1 cellular context compared by ENCODE assay signal in the genomic region with DNA sequence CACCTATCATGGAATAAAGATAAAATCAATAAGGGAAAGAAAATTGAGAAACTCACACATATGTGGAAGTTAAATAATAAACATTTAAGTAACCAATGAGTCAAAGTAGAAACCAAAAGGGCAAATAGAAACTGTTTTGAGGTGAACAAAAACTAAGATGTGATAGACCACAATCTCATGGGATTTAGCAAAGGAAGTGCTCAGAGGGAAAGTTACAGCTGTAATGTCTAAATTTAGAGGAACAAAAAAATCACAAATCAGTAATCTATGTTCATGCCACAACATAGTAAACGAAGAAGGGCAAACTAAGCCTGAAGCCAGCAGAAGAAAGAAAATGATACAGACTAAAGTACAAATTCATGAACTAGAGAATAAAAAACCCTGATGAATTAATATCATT.
TF ChIP-seq lines count a peak whose summit lies in the region.

No MANE protein-coding gene starts in this region.

TF ChIP-seq in GM12878, 131 proteins besides CTCF, POLR2A, EP300 and RAD21 (continued from another document):
- TF ChIP-seq TBL1XR1 (IDR thresholded peaks at IDR 0.05; ENCODE audit: low read depth, low read length) (no peak; the same call in 1 of the 2 replicates), NRF1 (conservative IDR thresholded peaks at IDR 0.05; ENCODE audit: low read depth, low read length) (no peak), NBN (IDR thresholded peaks at IDR 0.05) (no peak), RB1 (IDR thresholded peaks at IDR 0.05; ENCODE audit: borderline replicate concordance) (no peak), WRNIP1 (IDR thresholded peaks at IDR 0.05; ENCODE audit: borderline replicate concordance, low read depth, low read length) (no peak), PML (IDR thresholded peaks at IDR 0.05; ENCODE audit: low read length) (no peak), MTA2 (IDR thresholded peaks at IDR 0.05; ENCODE audit: low read depth) (peak; percentile 76), ZNF207 (IDR thresholded peaks at IDR 0.05; ENCODE audit: borderline replicate concordance) (no peak), ETV6 (conservative IDR thresholded peaks at IDR 0.05 in 1 of 2, IDR thresholded peaks at IDR 0.05 in 1 of 2; ENCODE audit: borderline replicate concordance in 1 of 2, low read depth in 1 of 2) (no peak), MEF2B (IDR thresholded peaks at IDR 0.05; ENCODE audit: partially characterized antibody, poor library complexity, severe bottlenecking) (peak; percentile 95), JUNB (IDR thresholded peaks at IDR 0.05) (peak; percentile 80), STAT3 (IDR thresholded peaks at IDR 0.05; ENCODE audit: low read depth, low read length) (no peak), SMAD1 (IDR thresholded peaks at IDR 0.05; ENCODE audit: low read depth, partially characterized antibody) (no peak), GABPA (IDR thresholded peaks at IDR 0.05; ENCODE audit: low read depth) (0 out of 2 replicates have a peak, but pooled peaks have one; percentile 51), SMC3 (IDR thresholded peaks at IDR 0.05; ENCODE audit: borderline replicate concordance, low read length) (no peak), MYB (IDR thresholded peaks at IDR 0.05; ENCODE audit: borderline replicate concordance, low read depth, low read length) (no peak), EZH2 (IDR thresholded peaks at IDR 0.05; ENCODE audit: borderline replicate concordance, control insufficient read depth, low read depth, low read length) (no peak), KAT2A (conservative IDR thresholded peaks at IDR 0.05; ENCODE audit: control insufficient read depth, low read depth, low read length) (no peak), IRF4 (IDR thresholded peaks at IDR 0.05; ENCODE audit: low read depth, low read length) (0 out of 2 replicates have a peak, but pooled peaks have one; percentile 20)
- TF ChIP-seq, protein P1, sequence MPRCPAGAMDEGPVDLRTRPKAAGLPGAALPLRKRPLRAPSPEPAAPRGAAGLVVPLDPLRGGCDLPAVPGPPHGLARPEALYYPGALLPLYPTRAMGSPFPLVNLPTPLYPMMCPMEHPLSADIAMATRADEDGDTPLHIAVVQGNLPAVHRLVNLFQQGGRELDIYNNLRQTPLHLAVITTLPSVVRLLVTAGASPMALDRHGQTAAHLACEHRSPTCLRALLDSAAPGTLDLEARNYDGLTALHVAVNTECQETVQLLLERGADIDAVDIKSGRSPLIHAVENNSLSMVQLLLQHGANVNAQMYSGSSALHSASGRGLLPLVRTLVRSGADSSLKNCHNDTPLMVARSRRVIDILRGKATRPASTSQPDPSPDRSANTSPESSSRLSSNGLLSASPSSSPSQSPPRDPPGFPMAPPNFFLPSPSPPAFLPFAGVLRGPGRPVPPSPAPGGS (IDR thresholded peaks at IDR 0.05; ENCODE audit: borderline replicate concordance, insufficient read depth, low read depth, low read length, poor library complexity, severe bottlenecking) = no peak
- TF ChIP-seq, protein P2, sequence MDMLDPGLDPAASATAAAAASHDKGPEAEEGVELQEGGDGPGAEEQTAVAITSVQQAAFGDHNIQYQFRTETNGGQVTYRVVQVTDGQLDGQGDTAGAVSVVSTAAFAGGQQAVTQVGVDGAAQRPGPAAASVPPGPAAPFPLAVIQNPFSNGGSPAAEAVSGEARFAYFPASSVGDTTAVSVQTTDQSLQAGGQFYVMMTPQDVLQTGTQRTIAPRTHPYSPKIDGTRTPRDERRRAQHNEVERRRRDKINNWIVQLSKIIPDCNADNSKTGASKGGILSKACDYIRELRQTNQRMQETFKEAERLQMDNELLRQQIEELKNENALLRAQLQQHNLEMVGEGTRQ (IDR thresholded peaks at IDR 0.05; ENCODE audit: borderline replicate concordance, low read depth, low read length) = no peak
- TF ChIP-seq, protein P3, sequence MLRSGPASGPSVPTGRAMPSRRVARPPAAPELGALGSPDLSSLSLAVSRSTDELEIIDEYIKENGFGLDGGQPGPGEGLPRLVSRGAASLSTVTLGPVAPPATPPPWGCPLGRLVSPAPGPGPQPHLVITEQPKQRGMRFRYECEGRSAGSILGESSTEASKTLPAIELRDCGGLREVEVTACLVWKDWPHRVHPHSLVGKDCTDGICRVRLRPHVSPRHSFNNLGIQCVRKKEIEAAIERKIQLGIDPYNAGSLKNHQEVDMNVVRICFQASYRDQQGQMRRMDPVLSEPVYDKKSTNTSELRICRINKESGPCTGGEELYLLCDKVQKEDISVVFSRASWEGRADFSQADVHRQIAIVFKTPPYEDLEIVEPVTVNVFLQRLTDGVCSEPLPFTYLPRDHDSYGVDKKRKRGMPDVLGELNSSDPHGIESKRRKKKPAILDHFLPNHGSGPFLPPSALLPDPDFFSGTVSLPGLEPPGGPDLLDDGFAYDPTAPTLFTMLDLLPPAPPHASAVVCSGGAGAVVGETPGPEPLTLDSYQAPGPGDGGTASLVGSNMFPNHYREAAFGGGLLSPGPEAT (IDR thresholded peaks at IDR 0.05; ENCODE audit: low read depth) = peak; percentile 57; the same call in 1 of the 2 replicates
- TF ChIP-seq, protein P4, sequence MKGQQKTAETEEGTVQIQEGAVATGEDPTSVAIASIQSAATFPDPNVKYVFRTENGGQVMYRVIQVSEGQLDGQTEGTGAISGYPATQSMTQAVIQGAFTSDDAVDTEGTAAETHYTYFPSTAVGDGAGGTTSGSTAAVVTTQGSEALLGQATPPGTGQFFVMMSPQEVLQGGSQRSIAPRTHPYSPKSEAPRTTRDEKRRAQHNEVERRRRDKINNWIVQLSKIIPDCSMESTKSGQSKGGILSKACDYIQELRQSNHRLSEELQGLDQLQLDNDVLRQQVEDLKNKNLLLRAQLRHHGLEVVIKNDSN (IDR thresholded peaks at IDR 0.05; ENCODE audit: borderline replicate concordance, extremely low read length, insufficient read depth, low read depth, low read length) = no peak
- TF ChIP-seq, protein P5, sequence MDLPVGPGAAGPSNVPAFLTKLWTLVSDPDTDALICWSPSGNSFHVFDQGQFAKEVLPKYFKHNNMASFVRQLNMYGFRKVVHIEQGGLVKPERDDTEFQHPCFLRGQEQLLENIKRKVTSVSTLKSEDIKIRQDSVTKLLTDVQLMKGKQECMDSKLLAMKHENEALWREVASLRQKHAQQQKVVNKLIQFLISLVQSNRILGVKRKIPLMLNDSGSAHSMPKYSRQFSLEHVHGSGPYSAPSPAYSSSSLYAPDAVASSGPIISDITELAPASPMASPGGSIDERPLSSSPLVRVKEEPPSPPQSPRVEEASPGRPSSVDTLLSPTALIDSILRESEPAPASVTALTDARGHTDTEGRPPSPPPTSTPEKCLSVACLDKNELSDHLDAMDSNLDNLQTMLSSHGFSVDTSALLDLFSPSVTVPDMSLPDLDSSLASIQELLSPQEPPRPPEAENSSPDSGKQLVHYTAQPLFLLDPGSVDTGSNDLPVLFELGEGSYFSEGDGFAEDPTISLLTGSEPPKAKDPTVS (IDR thresholded peaks at IDR 0.05; ENCODE audit: low read depth, low read length) = no peak
- TF ChIP-seq, protein P6, sequence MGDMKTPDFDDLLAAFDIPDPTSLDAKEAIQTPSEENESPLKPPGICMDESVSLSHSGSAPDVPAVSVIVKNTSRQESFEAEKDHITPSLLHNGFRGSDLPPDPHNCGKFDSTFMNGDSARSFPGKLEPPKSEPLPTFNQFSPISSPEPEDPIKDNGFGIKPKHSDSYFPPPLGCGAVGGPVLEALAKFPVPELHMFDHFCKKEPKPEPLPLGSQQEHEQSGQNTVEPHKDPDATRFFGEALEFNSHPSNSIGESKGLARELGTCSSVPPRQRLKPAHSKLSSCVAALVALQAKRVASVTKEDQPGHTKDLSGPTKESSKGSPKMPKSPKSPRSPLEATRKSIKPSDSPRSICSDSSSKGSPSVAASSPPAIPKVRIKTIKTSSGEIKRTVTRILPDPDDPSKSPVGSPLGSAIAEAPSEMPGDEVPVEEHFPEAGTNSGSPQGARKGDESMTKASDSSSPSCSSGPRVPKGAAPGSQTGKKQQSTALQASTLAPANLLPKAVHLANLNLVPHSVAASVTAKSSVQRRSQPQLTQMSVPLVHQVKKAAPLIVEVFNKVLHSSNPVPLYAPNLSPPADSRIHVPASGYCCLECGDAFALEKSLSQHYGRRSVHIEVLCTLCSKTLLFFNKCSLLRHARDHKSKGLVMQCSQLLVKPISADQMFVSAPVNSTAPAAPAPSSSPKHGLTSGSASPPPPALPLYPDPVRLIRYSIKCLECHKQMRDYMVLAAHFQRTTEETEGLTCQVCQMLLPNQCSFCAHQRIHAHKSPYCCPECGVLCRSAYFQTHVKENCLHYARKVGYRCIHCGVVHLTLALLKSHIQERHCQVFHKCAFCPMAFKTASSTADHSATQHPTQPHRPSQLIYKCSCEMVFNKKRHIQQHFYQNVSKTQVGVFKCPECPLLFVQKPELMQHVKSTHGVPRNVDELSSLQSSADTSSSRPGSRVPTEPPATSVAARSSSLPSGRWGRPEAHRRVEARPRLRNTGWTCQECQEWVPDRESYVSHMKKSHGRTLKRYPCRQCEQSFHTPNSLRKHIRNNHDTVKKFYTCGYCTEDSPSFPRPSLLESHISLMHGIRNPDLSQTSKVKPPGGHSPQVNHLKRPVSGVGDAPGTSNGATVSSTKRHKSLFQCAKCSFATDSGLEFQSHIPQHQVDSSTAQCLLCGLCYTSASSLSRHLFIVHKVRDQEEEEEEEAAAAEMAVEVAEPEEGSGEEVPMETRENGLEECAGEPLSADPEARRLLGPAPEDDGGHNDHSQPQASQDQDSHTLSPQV (IDR thresholded peaks at IDR 0.05) = no peak
- TF ChIP-seq, protein P7, sequence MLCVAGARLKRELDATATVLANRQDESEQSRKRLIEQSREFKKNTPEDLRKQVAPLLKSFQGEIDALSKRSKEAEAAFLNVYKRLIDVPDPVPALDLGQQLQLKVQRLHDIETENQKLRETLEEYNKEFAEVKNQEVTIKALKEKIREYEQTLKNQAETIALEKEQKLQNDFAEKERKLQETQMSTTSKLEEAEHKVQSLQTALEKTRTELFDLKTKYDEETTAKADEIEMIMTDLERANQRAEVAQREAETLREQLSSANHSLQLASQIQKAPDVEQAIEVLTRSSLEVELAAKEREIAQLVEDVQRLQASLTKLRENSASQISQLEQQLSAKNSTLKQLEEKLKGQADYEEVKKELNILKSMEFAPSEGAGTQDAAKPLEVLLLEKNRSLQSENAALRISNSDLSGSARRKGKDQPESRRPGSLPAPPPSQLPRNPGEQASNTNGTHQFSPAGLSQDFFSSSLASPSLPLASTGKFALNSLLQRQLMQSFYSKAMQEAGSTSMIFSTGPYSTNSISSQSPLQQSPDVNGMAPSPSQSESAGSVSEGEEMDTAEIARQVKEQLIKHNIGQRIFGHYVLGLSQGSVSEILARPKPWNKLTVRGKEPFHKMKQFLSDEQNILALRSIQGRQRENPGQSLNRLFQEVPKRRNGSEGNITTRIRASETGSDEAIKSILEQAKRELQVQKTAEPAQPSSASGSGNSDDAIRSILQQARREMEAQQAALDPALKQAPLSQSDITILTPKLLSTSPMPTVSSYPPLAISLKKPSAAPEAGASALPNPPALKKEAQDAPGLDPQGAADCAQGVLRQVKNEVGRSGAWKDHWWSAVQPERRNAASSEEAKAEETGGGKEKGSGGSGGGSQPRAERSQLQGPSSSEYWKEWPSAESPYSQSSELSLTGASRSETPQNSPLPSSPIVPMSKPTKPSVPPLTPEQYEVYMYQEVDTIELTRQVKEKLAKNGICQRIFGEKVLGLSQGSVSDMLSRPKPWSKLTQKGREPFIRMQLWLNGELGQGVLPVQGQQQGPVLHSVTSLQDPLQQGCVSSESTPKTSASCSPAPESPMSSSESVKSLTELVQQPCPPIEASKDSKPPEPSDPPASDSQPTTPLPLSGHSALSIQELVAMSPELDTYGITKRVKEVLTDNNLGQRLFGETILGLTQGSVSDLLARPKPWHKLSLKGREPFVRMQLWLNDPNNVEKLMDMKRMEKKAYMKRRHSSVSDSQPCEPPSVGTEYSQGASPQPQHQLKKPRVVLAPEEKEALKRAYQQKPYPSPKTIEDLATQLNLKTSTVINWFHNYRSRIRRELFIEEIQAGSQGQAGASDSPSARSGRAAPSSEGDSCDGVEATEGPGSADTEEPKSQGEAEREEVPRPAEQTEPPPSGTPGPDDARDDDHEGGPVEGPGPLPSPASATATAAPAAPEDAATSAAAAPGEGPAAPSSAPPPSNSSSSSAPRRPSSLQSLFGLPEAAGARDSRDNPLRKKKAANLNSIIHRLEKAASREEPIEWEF (IDR thresholded peaks at IDR 0.05; ENCODE audit: insufficient replicate concordance, low read depth, low read length) = no peak
